In the genomic region with DNA sequence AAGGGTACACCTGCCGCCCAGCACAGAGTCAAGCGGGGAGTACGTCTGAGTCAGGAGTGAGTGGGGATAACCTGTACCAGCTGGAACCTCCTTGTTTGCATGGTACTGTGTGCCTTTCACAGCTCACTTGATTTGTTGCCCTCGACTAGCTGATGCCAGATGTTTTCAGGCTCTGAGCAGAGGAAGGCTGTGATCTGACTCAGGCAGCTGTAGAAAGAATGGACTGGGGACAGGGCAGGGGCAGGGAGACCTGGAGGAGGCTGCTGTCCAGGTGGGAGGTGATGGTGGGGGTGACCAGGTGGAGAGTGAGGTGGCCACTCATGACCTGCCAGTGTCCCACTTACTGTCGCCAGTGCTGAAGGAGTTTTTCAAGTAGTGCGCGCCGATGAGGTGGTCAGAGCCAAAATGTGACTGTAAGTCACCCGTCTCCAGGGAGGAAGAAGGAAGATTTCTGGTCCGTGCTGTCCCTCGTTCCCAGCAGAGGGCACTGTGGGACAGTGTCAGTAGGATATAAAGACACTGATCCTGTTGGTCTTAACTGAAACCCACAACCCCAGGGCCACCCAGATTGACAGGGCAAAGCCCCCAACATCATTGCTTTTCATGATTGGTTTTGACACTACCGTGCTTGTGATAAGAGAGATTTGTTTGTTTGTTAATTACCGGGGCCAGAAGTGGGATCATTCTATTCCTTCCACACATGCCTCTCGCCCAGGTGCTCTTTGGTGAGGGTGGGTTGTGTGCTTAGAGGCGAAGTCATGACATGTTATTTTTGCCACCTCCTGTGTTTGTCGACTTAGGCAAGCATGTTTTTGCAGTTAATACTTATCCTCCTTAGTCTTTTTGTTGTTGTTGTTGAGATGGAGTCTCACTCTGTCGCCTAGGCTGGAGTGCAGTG, we compare ENCODE assay signal across 8 cellular contexts.
DNase-seq lines count a peak whose midpoint lies in the region; ATAC-seq, FAIRE-seq and TF ChIP-seq lines count a peak whose summit lies in the region.

No MANE protein-coding gene starts in this region.

- no peak for TF ChIP-seq EP300 in A549 (IDR thresholded peaks at IDR 0.05)

- H3K4me3 ChIP-seq in A549 (no peak overlapping the region), choroid plexus epithelial cell (ENCODE audit: low read depth, low read length) (no peak overlapping the region)

- TF ChIP-seq CTCF in A549 (IDR thresholded peaks at IDR 0.05) (peak; percentile 97), choroid plexus epithelial cell (conservative IDR thresholded peaks at IDR 0.05; ENCODE audit: low read depth, low read length) (peak; percentile 86)

- CTCF ChIA-PET in A549 (lab: Yijun Ruan, JAX) = interaction anchor here (0.6 to 25.6 kb wide), 43 partner anchors 9 to 196 kb away, joined by 3 to 408 read pairs (median 4); a partner anchor contains a TSS

- H3K4me2 ChIP-seq in A549 = no peak overlapping the region

- TF ChIP-seq RAD21 in A549 (conservative IDR thresholded peaks at IDR 0.05 in 1 of 2, IDR thresholded peaks at IDR 0.05 in 1 of 2) = peak; percentile 82 to 83

- POLR2A ChIA-PET in A549 (lab: Yijun Ruan, JAX) = interaction anchor here (0.6 kb wide), 1 partner anchor 12 kb away, joined by 3 read pairs; no protein-coding TSS in a partner anchor

- FAIRE-seq in A549 (lab: Jason Lieb, UNC) = peak; percentile 82

- no peaks in the 10 kb centered on the region for H3K4me1 ChIP-seq in A549

- ATAC-seq in A549 (peak; percentile 87 to 89), left lobe of liver (peak; percentile 87), GM21423 (IDR thresholded peaks at IDR 0.05; ENCODE audit: unreplicated experiment) (no peak)

- H3K9me3 ChIP-seq in A549 = peaks cover 13% of the 10 kb centered on the region

- DNase-seq in A549 (ENCODE audit: low read depth in 1 of 2, low spot score in 1 of 2) (peak; percentile 86 to 87), GM19240 (ENCODE audit: insufficient read length, low spot score) (peak; percentile 36), NCI-H345 treated with DMSO at 0.1 percent for 48 hours (lab: John Stamatoyannopoulos, UW; ENCODE audit: unreplicated experiment) (peak; percentile 49), choroid plexus epithelial cell (ENCODE audit: low read depth) (peak; percentile 80), left lobe of liver (ENCODE audit: low spot score) (peak; percentile 57)
- peak; percentile 26 for DNase-seq in activated CD4-positive, alpha-beta T cell treated with anti-CD3 and anti-CD28 coated beads for 1 hour
- peak; percentile 32 to 38 for DNase-seq in stimulated activated CD4-positive, alpha-beta T cell treated with anti-CD3 and anti-CD28 coated beads, Interleukin-4, amount 100 ng/mL, for 48 hours (ENCODE audit: low read depth in 2 of 2)

- WGBS in A549 (ENCODE audit: missing lambda C conversion rate) = 50% methylated on average over 17 of the region's 17 CpGs

- H3K27ac ChIP-seq in A549 = peak overlapping the region in 1 of 2 experiments; percentile 35; a peak in 1 of 6 replicates

- TF ChIP-seq POLR2A in A549 (IDR thresholded peaks at IDR 0.05; ENCODE audit: low read length) = peak; percentile 8; the same call in 1 of the 2 replicates

TF ChIP-seq in A549, 52 proteins besides CTCF, POLR2A, EP300 and RAD21:
- TF ChIP-seq RFX5 (IDR thresholded peaks at IDR 0.05) (peak; percentile 90), ZFP36 (IDR thresholded peaks at IDR 0.05; ENCODE audit: borderline replicate concordance, partially characterized antibody) (no peak), SMC3 (IDR thresholded peaks at IDR 0.05) (peak; percentile 90)
- TF ChIP-seq, protein P1, sequence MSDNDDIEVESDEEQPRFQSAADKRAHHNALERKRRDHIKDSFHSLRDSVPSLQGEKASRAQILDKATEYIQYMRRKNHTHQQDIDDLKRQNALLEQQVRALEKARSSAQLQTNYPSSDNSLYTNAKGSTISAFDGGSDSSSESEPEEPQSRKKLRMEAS (IDR thresholded peaks at IDR 0.05) = 0 out of 2 replicates have a peak, but pooled peaks have one; percentile 28

Comparison
In these comparisons a context has a peak if more than half of its experiments do, and no peak if none do; other contexts are left out.
1. DNase-seq: peak in every context shown above with its lines; median percentile 86 in A549; 80 in choroid plexus epithelial cell; 57 in left lobe of liver; 49 in NCI-H345 treated with DMSO at 0.1 percent for 48 hours; 36 in GM19240; 35 in stimulated activated CD4-positive, alpha-beta T cell treated with anti-CD3 and anti-CD28 coated beads, Interleukin-4, amount 100 ng/mL, for 48 hours; 26 in activated CD4-positive, alpha-beta T cell treated with anti-CD3 and anti-CD28 coated beads for 1 hour.